ENCODE assay signal across 15 cellular contexts in genomic region chr5:103624035-103624461, GRCh38.
A peak's percentile ranks its signal among the peaks of the same experiment; 100 is the strongest.
DNase-seq lines count a peak whose midpoint lies in the region; ATAC-seq and TF ChIP-seq lines count a peak whose summit lies in the region.
"Had no signal": no experiment of that assay in that cellular context is flagged by ENCODE, and none has a peak within 500 bp of the region (broad histone marks: within the 10 kb centered on the region; RNA-seq: fewer than 3 reads in every experiment).

No MANE protein-coding gene starts in this region.

- H3K36me3 ChIP-seq in right atrium auricular region: no peaks in the 10 kb centered on the region
- H3K36me3 ChIP-seq: lower lobe of right lung had no signal

- H3K9me3 ChIP-seq in right cardiac atrium (ENCODE audit: control insufficient read depth, low read length) (no peaks in the 10 kb centered on the region), right atrium auricular region (no peaks in the 10 kb centered on the region)
- H3K9me3 ChIP-seq: lower lobe of right lung had no signal

- no peak for TF ChIP-seq CTCF in right atrium auricular region (IDR thresholded peaks at IDR 0.05)
- no peak for TF ChIP-seq CTCF in foreskin keratinocyte (conservative IDR thresholded peaks at IDR 0.05)

- H3K4me1 ChIP-seq in right cardiac atrium (ENCODE audit: control insufficient read depth, insufficient read depth, low read length) (peaks cover 3% of the 10 kb centered on the region), right atrium auricular region (no peaks in the 10 kb centered on the region), foreskin keratinocyte (peaks cover 18% of the 10 kb centered on the region)
- H3K4me1 ChIP-seq: lower lobe of right lung had no signal

- peak; percentile 52 to 77 for ATAC-seq in right cardiac atrium
- ATAC-seq in foreskin keratinocyte: peak; percentile 27
- ATAC-seq in GM18858 (IDR thresholded peaks at IDR 0.05; ENCODE audit: unreplicated experiment): no peak
- ATAC-seq in GM18909 (IDR thresholded peaks at IDR 0.05; ENCODE audit: poor library complexity, unreplicated experiment): no peak
- ATAC-seq in left ventricle myocardium superior: no peak
- ATAC-seq: lower lobe of right lung, Panc1, T-cell had no signal

- H3K27ac ChIP-seq in right cardiac atrium (ENCODE audit: low read length) (no peak overlapping the region), right atrium auricular region (no peak overlapping the region), foreskin keratinocyte (no peak overlapping the region)
- H3K27ac ChIP-seq: hepatocyte, lower lobe of right lung had no signal

- no peak overlapping the region for H3K4me3 ChIP-seq in right cardiac atrium (ENCODE audit: low read length)
- no peak overlapping the region for H3K4me3 ChIP-seq in right atrium auricular region
- H3K4me3 ChIP-seq: hepatocyte, lower lobe of right lung had no signal

- intact Hi-C loops in right cardiac atrium (cut with DNase I): no loop called here
- intact Hi-C loops in left ventricle myocardium superior (cut with micrococcal nuclease): no loop called here

- DNase-seq in right cardiac atrium: no peak
- no peak for DNase-seq in right atrium auricular region (ENCODE audit: low spot score)
- peak; percentile 85 for DNase-seq in brain pericyte (ENCODE audit: low read depth, low spot score)
- DNase-seq in foreskin keratinocyte: peak in 1 of 2 donors; percentile 31
- DNase-seq in stromal cell of bone marrow (ENCODE audit: low read depth): peak; percentile 69
- DNase-seq in left ventricle myocardium superior: no peak
- DNase-seq: activated T-cell treated with anti-CD3 and anti-CD28 coated beads, Interleukin-2, amount 50 U/mL, for 24 hours; effector memory CD4-positive, alpha-beta T cell; lower lobe of right lung; NCI-H345; T-cell had no signal

- H3K27me3 ChIP-seq in right cardiac atrium (ENCODE audit: control insufficient read depth, insufficient read depth) (no peaks in the 10 kb centered on the region), right atrium auricular region (no peaks in the 10 kb centered on the region), foreskin keratinocyte (no peaks in the 10 kb centered on the region)
- H3K27me3 ChIP-seq: hepatocyte had no signal

- 84% methylated on average over 2 of the region's 2 CpGs for WGBS in right cardiac atrium

Comparison
In these comparisons a context has a peak if more than half of its experiments do, and no peak if none do; other contexts are left out.
1. ATAC-seq: peak in right cardiac atrium (2 of 2) and foreskin keratinocyte (single experiment); none in GM18858 (single experiment), GM18909 (single experiment) and left ventricle myocardium superior (single experiment).
2. DNase-seq: peak in brain pericyte (single experiment) and stromal cell of bone marrow (single experiment); none in right cardiac atrium (0 of 3), right atrium auricular region (single experiment) and left ventricle myocardium superior (single experiment).